In the genomic region with DNA sequence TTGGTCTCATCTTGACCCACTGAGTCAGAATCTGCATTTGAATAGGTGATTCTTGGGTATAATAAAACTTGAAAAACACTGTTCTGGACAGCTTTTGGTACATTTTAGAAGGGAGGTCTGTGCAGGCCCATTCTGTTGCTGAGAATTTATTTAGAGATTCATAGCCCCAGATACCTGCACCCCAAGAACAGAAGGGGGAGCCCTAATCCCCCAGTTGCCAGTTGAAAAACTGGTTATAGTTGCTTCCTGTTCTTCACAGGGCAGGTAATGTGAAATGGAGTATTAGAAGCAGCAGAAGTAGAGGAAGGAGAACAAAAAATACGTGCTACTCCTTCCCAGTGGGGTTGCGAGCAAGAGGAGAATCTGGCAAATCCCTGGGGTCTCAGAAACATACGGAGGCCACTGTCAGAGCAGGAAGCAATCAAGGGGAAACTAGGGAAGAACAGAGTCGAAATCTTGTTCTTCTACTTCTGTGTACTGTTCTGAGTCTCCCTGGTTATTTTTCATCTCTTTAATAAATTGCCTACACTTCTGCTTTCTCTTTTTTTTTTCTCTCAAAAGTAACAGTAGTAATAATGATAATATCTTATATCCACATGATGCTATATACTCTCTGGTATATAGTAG, we compare ENCODE assay signal across 8 cellular contexts. TPM values are rescaled to one million over a fixed set of nuclear protein-coding genes. Genes with fewer than 3 reads are reported as not detected.
A peak's percentile ranks its signal among the peaks of the same experiment; 100 is the strongest.
DNase-seq lines count a peak whose midpoint lies in the region; ATAC-seq and TF ChIP-seq lines count a peak whose summit lies in the region.

No MANE protein-coding gene starts in this region.

- ATAC-seq in GM21390 (IDR thresholded peaks at IDR 0.05; ENCODE audit: unreplicated experiment) (peak; percentile 94), sciatic nerve (peak; percentile 35)

- H3K36me3 ChIP-seq in WERI-Rb-1 (no peaks in the 10 kb centered on the region), fibroblast of lung (ENCODE audit: control insufficient read depth, insufficient read depth, low read length) (no peaks in the 10 kb centered on the region)

- H3K4me1 ChIP-seq in fibroblast of lung (ENCODE audit: control insufficient read depth, extremely low read depth, insufficient read depth, low read length), result no peaks in the 10 kb centered on the region

- no peak overlapping the region for H2AFZ ChIP-seq in fibroblast of lung (ENCODE audit: low read length)

- no peak overlapping the region for H3K9ac ChIP-seq in fibroblast of lung (ENCODE audit: insufficient read depth, low read length)

- TF ChIP-seq CTCF in HL-60 (IDR thresholded peaks at IDR 0.05; ENCODE audit: insufficient read depth, low read length) (peak; percentile 49), WERI-Rb-1 (IDR thresholded peaks at IDR 0.05; ENCODE audit: low read depth, low read length) (peak; percentile 46), fibroblast of lung (conservative IDR thresholded peaks at IDR 0.05 in 1 of 2, IDR thresholded peaks at IDR 0.05 in 1 of 2; ENCODE audit: low read depth in 1 of 2, low read length in 2 of 2) (peak; percentile 68 to 81)

- H4K20me1 ChIP-seq in fibroblast of lung (ENCODE audit: control insufficient read depth, extremely low read depth, insufficient read depth, low read length), result no peaks in the 10 kb centered on the region

- H3K27me3 ChIP-seq in HL-60 (ENCODE audit: insufficient read depth, poor library complexity, severe bottlenecking) (no peaks in the 10 kb centered on the region), WERI-Rb-1 (ENCODE audit: insufficient read depth, low read depth, severe bottlenecking) (no peaks in the 10 kb centered on the region), fibroblast of lung (ENCODE audit: control insufficient read depth, insufficient read depth, low read length) (no peaks in the 10 kb centered on the region)

- H3K4me3 ChIP-seq in HL-60 (replicated peaks; ENCODE audit: insufficient read depth, low read length) (no peak overlapping the region), WERI-Rb-1 (ENCODE audit: low read depth, low read length) (no peak overlapping the region), fibroblast of lung (replicated peaks in 1 of 4; ENCODE audit: control extremely low read depth in 1 of 4, insufficient read depth in 1 of 4, low read depth in 3 of 4, low read length in 4 of 4) (no peak overlapping the region)

- DNase-seq in NCI-H1417 (lab: John Stamatoyannopoulos, UW) (peak; percentile 2 to 38 (median 7)), NCI-H1417 treated with DMSO at 0.1 percent for 48 hours (lab: John Stamatoyannopoulos, UW) (no peak), HL-60 (ENCODE audit: low read depth in 1 of 2, low spot score in 1 of 2) (peak in 1 of 2 experiments; percentile 60), WERI-Rb-1 (peak; percentile 27), fibroblast of lung (ENCODE audit: low read depth in 2 of 2) (peak; percentile 24 to 45), sciatic nerve (ENCODE audit: low spot score) (no peak), GOT3 (lab: John Stamatoyannopoulos, UW) (no peak)

- no peaks in the 10 kb centered on the region for H3K79me2 ChIP-seq in fibroblast of lung (ENCODE audit: control insufficient read depth, insufficient read depth, low read length)

- no peak overlapping the region for H3K27ac ChIP-seq in HL-60 (replicated peaks)
- H3K27ac ChIP-seq in WERI-Rb-1, result no peak overlapping the region
- no peak overlapping the region for H3K27ac ChIP-seq in fibroblast of lung (ENCODE audit: insufficient read depth, low read length)

- H3K9me3 ChIP-seq in WERI-Rb-1 (ENCODE audit: severe bottlenecking), result no peaks in the 10 kb centered on the region
- H3K9me3 ChIP-seq in fibroblast of lung (ENCODE audit: control insufficient read depth, insufficient read depth, low read depth, low read length), result no peaks in the 10 kb centered on the region

- intact Hi-C loops in sciatic nerve (cut with DNase I), result no loop called here

- no peak overlapping the region for H3K4me2 ChIP-seq in fibroblast of lung (ENCODE audit: extremely low read depth, insufficient read depth, low read length)

RNA-seq across cellular contexts. Expression of a gene that starts 4.6 kb away (rescaled TPM):
- total RNA-seq in fibroblast of lung (3.5 and 9.2 TPM in 2 replicates), sciatic nerve (not detected)
- polyA plus RNA-seq in fibroblast of lung, result 0.94 and 1.2 TPM in 2 replicates
- polyA plus RNA-seq in fibroblast of lung (2012), result 0.68 and 0.69 TPM in 2 replicates
- polyA minus RNA-seq in fibroblast of lung (ENCODE audit: low replicate concordance), result 0.31 TPM in 1 of 2 replicates, not detected in the other

RNA-seq across cellular contexts. Expression of a gene that starts 23.3 kb away (rescaled TPM):
- total RNA-seq in fibroblast of lung (25.9 and 27.0 TPM in 2 replicates), sciatic nerve (62.1 TPM)
- polyA plus RNA-seq in fibroblast of lung, result 14.1 and 16.7 TPM in 2 replicates
- 11.3 and 11.6 TPM in 2 replicates for polyA plus RNA-seq in fibroblast of lung (2012)
- 1.6 and 1.7 TPM in 2 replicates for polyA minus RNA-seq in fibroblast of lung (ENCODE audit: low replicate concordance)

RNA-seq across cellular contexts. Expression of a gene that starts 49.3 kb away (rescaled TPM):
- total RNA-seq in fibroblast of lung (not detected in 2 replicates), sciatic nerve (not detected)
- 0.01 TPM in 1 of 2 replicates, not detected in the other for polyA plus RNA-seq in fibroblast of lung
- polyA plus RNA-seq in fibroblast of lung (2012), result not detected in 2 replicates
- not detected in 2 replicates for polyA minus RNA-seq in fibroblast of lung (ENCODE audit: low replicate concordance)

Comparison
In these comparisons a context has a peak if more than half of its experiments do, and no peak if none do; other contexts are left out.
1. DNase-seq: peak in NCI-H1417 (3 of 3), WERI-Rb-1 (single experiment) and fibroblast of lung (2 of 2); none in NCI-H1417 treated with DMSO at 0.1 percent for 48 hours (single experiment), sciatic nerve (single experiment) and GOT3 (single experiment).
2. Peak in every context shown above with its lines, with median percentiles within 50 percentile points of each other: CTCF ChIP-seq.